ENCODE assay signal across 8 cellular contexts in the genomic region with DNA sequence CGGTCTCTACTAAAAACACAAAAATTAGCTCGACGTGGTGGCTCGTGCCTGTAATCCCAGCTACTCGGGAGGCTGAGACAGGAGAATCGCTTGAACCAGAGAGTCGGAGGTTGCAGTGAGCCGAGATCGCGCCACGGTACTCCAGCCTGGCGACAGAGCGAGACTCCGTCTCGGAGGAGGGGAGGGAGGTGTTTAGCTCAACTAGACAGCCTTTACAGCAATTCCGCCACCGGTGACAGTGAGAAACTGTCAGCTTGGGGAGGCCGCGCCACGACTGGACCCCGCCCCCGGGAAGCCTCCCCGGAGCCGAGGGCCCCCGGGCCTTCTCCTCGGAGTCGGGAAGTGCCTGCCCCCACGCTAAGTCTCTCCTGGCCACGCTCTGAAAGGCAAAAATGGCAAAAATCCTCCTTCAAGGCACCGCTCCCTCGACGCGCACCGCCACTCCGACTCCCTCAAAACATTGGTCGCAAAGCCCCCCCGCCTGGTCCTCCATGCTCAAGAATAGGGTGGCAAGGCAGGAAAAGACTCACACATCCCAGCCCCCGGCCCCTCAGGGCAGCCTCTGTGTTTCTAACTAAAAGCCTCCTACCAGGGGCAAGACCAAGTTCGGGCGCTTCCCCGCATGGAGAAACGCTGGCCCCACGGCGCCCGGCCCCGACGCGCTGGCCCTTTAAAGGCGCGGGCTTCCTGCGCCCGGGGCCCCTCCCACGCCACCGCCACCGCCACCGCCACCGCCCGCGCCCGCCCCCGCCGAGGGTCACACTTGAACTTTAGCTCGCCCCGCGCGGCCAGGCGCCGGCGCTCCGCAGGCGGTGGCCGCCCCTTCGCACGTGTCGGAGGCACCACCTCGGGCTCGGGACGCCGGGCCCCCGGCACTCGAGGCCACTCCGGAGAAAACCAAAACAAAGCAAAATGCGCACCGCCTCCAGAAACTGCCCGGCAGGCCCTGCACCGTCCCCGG.
DNase-seq lines count a peak whose midpoint lies in the region; ATAC-seq lines count a peak whose summit lies in the region.

No MANE protein-coding gene starts in this region.

- H3K27ac ChIP-seq in caudate nucleus (ENCODE audit: low read depth, low read length), result peak overlapping the region; percentile 94
- peak overlapping the region; percentile 94 for H3K27ac ChIP-seq in layer of hippocampus (ENCODE audit: low read depth, low read length)

- DNase-seq in NCI-H82 (lab: John Stamatoyannopoulos, UW) (peak; percentile 82), NCI-H82 treated with DMSO at 0.1 percent for 48 hours (lab: John Stamatoyannopoulos, UW; ENCODE audit: unreplicated experiment) (no peak), caudate nucleus (lab: John Stamatoyannopoulos, UW) (peak in 54 of 61 donors; percentile 9 to 81 (median 52)), NCI-H146 (lab: John Stamatoyannopoulos, UW) (no peak)
- peak; percentile 60 for DNase-seq in activated CD4-positive, CD25-positive, alpha-beta regulatory T cell treated with anti-CD3 and anti-CD28 coated beads, Interleukin-2, amount 50 U/mL, for 16 hours (ENCODE audit: low read depth, low spot score)
- DNase-seq in stimulated activated CD4-positive, alpha-beta T cell treated with anti-CD3 and anti-CD28 coated beads, Interleukin-1b, Interleukin-23, amount 100 ng/mL, for 24 hours (ENCODE audit: low read depth in 4 of 4, low spot score in 1 of 4), result peak in 3 of 4 experiments; percentile 41 to 65 (median 60)

- H3K27me3 ChIP-seq in layer of hippocampus (ENCODE audit: control insufficient read depth, insufficient read depth, low read length), result no peaks in the 10 kb centered on the region

- ATAC-seq in HG03565 (IDR thresholded peaks at IDR 0.05; ENCODE audit: unreplicated experiment), result peak; percentile 19

Comparison
In these comparisons a context has a peak if more than half of its experiments do, and no peak if none do; other contexts are left out.
1. DNase-seq: peak in NCI-H82 (single experiment), activated CD4-positive, CD25-positive, alpha-beta regulatory T cell treated with anti-CD3 and anti-CD28 coated beads, Interleukin-2, amount 50 U/mL, for 16 hours (single experiment), caudate nucleus (54 of 61) and stimulated activated CD4-positive, alpha-beta T cell treated with anti-CD3 and anti-CD28 coated beads, Interleukin-1b, Interleukin-23, amount 100 ng/mL, for 24 hours (3 of 4); none in NCI-H82 treated with DMSO at 0.1 percent for 48 hours (single experiment) and NCI-H146 (single experiment).